8 cellular contexts compared by ENCODE assay signal in the genomic region with DNA sequence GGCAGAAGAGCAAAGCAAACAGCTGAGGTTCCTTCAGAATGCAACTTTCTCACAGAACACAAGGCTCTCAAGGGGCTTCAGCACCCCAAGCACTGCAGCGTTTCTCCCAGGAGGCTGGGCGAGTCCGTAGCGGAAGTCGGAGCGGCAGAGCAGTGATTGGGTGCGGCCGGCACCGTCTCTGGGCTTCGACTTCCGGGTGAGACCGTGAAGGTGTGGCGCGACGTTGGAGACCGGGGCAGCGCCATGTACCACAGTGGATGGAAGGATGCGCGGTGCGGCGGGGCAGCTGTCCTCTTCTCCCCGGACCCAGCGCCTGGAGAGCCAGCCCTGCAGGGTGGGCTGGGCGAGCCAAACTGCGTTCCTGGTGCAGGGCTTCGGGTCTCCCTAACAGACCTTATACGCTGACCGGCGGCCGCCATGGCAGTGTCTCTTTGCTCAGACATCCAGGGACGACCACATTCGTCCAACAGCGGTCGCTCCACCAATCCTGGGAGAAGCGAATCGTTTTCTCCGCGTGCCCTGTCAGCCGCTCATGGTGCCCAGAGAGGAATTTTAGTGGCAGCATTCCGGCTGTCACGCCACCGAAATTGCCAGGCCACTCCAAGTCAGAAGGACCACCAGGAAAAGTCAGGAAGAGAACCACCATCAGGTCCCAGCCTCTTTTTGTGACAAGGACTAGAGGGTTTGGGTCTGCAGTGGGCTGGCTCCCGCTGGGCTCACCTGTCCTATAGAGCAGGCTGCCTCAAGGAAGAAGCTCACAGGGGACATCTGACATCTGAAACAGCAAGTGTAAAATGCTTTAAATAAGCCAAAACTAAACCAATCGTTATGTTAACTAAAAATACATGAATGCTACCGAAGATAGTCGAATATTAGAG. TPM values are rescaled to one million over a fixed set of nuclear protein-coding genes. Genes with fewer than 3 reads are reported as not detected.
DNase-seq lines count a peak whose midpoint lies in the region; ATAC-seq and TF ChIP-seq lines count a peak whose summit lies in the region.

No MANE protein-coding gene starts in this region.

- no peaks in the 10 kb centered on the region for H3K36me3 ChIP-seq in lower lobe of right lung

- TF ChIP-seq CTCF in GM12872 (IDR thresholded peaks at IDR 0.05; ENCODE audit: insufficient read depth, low read depth, low read length) (0 out of 3 replicates have a peak, but pooled peaks have one; percentile 5), dorsolateral prefrontal cortex (IDR thresholded peaks at IDR 0.05 in 54 of 56, conservative IDR thresholded peaks at IDR 0.05 in 2 of 56; ENCODE audit: low read depth in 1 of 56, partially characterized antibody in 56 of 56) (peak in 20 of 56 donors; percentile 3 to 41 (median 18)), lower lobe of right lung (IDR thresholded peaks at IDR 0.05) (no peak)

- ATAC-seq in HG02642 (IDR thresholded peaks at IDR 0.05; ENCODE audit: poor library complexity, unreplicated experiment), result peak; percentile 100
- peak; percentile 98 to 100 for ATAC-seq in lower lobe of right lung

- no peaks in the 10 kb centered on the region for H3K4me1 ChIP-seq in lower lobe of right lung

- peak overlapping the region in 56 of 59 donors; percentile 25 to 91 (median 79) for H3K27ac ChIP-seq in dorsolateral prefrontal cortex
- peak overlapping the region; percentile 57 for H3K27ac ChIP-seq in lower lobe of right lung

- DNase-seq in NCI-H2107 treated with DMSO at 0.1 percent for 48 hours (lab: John Stamatoyannopoulos, UW; ENCODE audit: unreplicated experiment), result peak; percentile 31
- peak; percentile 47 to 70 for DNase-seq in activated CD4-positive, alpha-beta T cell treated with anti-CD3 and anti-CD28 coated beads, Interleukin-2, amount 50 U/mL, for 24 hours (ENCODE audit: low read depth in 1 of 2, low spot score in 1 of 2)
- peak; percentile 72 to 92 (median 88) for DNase-seq in dorsolateral prefrontal cortex
- DNase-seq in lower lobe of right lung, result peak; percentile 89
- DNase-seq in stimulated activated CD4-positive, alpha-beta T cell treated with anti-CD3 and anti-CD28 coated beads, TNF-alpha, amount 100 ng/mL, for 1 hour (ENCODE audit: low read depth in 3 of 3, low spot score in 1 of 3), result peak; percentile 21 to 56 (median 41)
- no peak for DNase-seq in NCI-H128 (lab: John Stamatoyannopoulos, UW; ENCODE audit: unreplicated experiment)

- H3K27me3 ChIP-seq in dorsolateral prefrontal cortex (peaks cover 0 to 6% (median 0%) of the 10 kb centered on the region in 45 donors), lower lobe of right lung (ENCODE audit: low read depth) (no peaks in the 10 kb centered on the region)

- no peaks in the 10 kb centered on the region for H3K9me3 ChIP-seq in lower lobe of right lung

- H3K4me3 ChIP-seq in dorsolateral prefrontal cortex (peak overlapping the region; percentile 52 to 93 (median 77)), lower lobe of right lung (peak overlapping the region; percentile 79)

- intact Hi-C loops in dorsolateral prefrontal cortex (cut with DNase I), result loop anchor here (10.0 kb wide), 2 partner anchors 98 to 148 kb away; partner anchors contain the start of gene TRIM75 (in 1 of the 2)
- intact Hi-C loops in lower lobe of right lung (cut with DNase I), result no loop called here

RNA-seq across cellular contexts. Expression of gene TRIM61, which starts 20.5 kb away (rescaled TPM):
- total RNA-seq in dorsolateral prefrontal cortex (1 to 10 TPM in 27 of 120 experiments, under 1 TPM in 70, not detected in 23; 0.28 to 2.1 (median 0.72) TPM), lower lobe of right lung (0.89 TPM)
